Comparison of ENCODE assay signal across 31 cellular contexts in the genomic region with DNA sequence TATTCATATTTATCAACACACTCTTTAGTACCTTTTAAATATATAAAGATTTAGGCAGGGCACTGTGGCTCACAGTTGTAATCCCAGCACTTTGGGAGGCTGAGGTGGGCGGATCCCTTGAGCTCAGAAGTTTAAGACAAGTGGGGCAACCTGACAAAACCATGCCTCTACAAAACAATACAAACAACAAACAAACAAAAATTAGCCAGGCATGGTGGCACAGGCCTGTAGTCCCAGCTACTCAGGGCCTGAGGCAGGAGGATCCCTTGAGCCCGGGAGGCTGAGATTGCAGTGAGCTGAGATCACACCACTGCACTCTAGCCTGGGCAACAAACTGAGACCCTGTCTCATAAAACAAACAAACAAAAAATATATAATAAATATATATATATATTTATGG.
"Had no signal": no experiment of that assay in that cellular context is flagged by ENCODE, and none has a peak within 500 bp of the region (broad histone marks: within the 10 kb centered on the region; RNA-seq: fewer than 3 reads in every experiment).

No MANE protein-coding gene starts in this region.

- H3K4me3 ChIP-seq: adrenal gland, body of pancreas, esophagus muscularis mucosa, gastrocnemius medialis, heart left ventricle had no signal

- H3K4me3 Mint-ChIP-seq: activated B cell treated with CpG ODN at 0.5 μM for 24 hours; activated CD8-positive, alpha-beta T cell treated with anti-CD3 and anti-CD28 coated beads for 36 hours; activated naive CD4-positive, alpha-beta T cell treated with anti-CD3 and anti-CD28 coated beads for 36 hours; activated naive CD4-positive, alpha-beta T cell treated with anti-CD3 and anti-CD28 coated beads, Interleukin-2, amount 50 U/mL, for 24 hours; activated naive CD8-positive, alpha-beta T cell treated with anti-CD3 and anti-CD28 coated beads for 36 hours; activated naive CD8-positive, alpha-beta T cell treated with anti-CD3 and anti-CD28 coated beads, Interleukin-2, amount 50 U/mL, for 24 hours; activated T-cell treated with anti-CD3 and anti-CD28 coated beads, Interleukin-2, amount 50 U/mL, for 4 hours; activated T-helper 17 cell treated with anti-CD3 and anti-CD28 coated beads, Interleukin-2, amount 50 U/mL, for 72 hours; effector memory CD8-positive, alpha-beta T cell had no signal

- ATAC-seq: activated CD4-positive, CD25-positive, alpha-beta regulatory T cell treated with anti-CD3 and anti-CD28 coated beads, Interleukin-2, amount 50 U/mL, for 24 hours; activated CD8-positive, alpha-beta T cell treated with anti-CD3 and anti-CD28 coated beads for 36 hours; activated naive CD8-positive, alpha-beta T cell treated with anti-CD3 and anti-CD28 coated beads, Interleukin-2, amount 50 U/mL, for 24 hours; activated T-cell treated with anti-CD3 and anti-CD28 coated beads, Interleukin-2, amount 50 U/mL, for 4 hours; activated T-helper 17 cell treated with anti-CD3 and anti-CD28 coated beads, Interleukin-2, amount 50 U/mL, for 72 hours; body of pancreas; effector memory CD8-positive, alpha-beta T cell; foreskin keratinocyte; gastrocnemius medialis; heart left ventricle had no signal

- H3K27ac ChIP-seq: adrenal gland, body of pancreas, esophagus muscularis mucosa, foreskin keratinocyte, gastrocnemius medialis, heart left ventricle, VCaP had no signal

- H3K27ac Mint-ChIP-seq: activated B cell treated with CpG ODN at 0.5 μM for 24 hours; activated CD8-positive, alpha-beta T cell treated with anti-CD3 and anti-CD28 coated beads for 36 hours; activated naive CD4-positive, alpha-beta T cell treated with anti-CD3 and anti-CD28 coated beads for 36 hours; activated naive CD4-positive, alpha-beta T cell treated with anti-CD3 and anti-CD28 coated beads, Interleukin-2, amount 50 U/mL, for 24 hours; activated naive CD8-positive, alpha-beta T cell treated with anti-CD3 and anti-CD28 coated beads for 36 hours; activated naive CD8-positive, alpha-beta T cell treated with anti-CD3 and anti-CD28 coated beads, Interleukin-2, amount 50 U/mL, for 24 hours; activated T-helper 17 cell treated with anti-CD3 and anti-CD28 coated beads, Interleukin-2, amount 50 U/mL, for 72 hours; effector memory CD8-positive, alpha-beta T cell had no signal

- H3K36me3 ChIP-seq: adrenal gland, esophagus muscularis mucosa, gastrocnemius medialis, heart left ventricle had no signal

- H3K27me3 Mint-ChIP-seq: activated B cell treated with CpG ODN at 0.5 μM for 24 hours; activated CD8-positive, alpha-beta T cell treated with anti-CD3 and anti-CD28 coated beads for 36 hours; activated naive CD4-positive, alpha-beta T cell treated with anti-CD3 and anti-CD28 coated beads, Interleukin-2, amount 50 U/mL, for 24 hours; activated naive CD8-positive, alpha-beta T cell treated with anti-CD3 and anti-CD28 coated beads for 36 hours; activated naive CD8-positive, alpha-beta T cell treated with anti-CD3 and anti-CD28 coated beads, Interleukin-2, amount 50 U/mL, for 24 hours; activated T-helper 17 cell treated with anti-CD3 and anti-CD28 coated beads, Interleukin-2, amount 50 U/mL, for 72 hours; effector memory CD8-positive, alpha-beta T cell had no signal

- DNase-seq: activated B cell treated with CpG ODN at 0.5 μM for 24 hours; activated CD4-positive, alpha-beta T cell treated with anti-CD3 and anti-CD28 coated beads for 48 hours; activated CD4-positive, alpha-beta T cell treated with anti-CD3 and anti-CD28 coated beads, Interleukin-2, amount 50 U/mL, for 1 hour; activated CD4-positive, alpha-beta T cell treated with anti-CD3 and anti-CD28 coated beads, Interleukin-2, amount 50 U/mL, for 48 hours; activated CD8-positive, alpha-beta memory T cell treated with anti-CD3 and anti-CD28 coated beads for 24 hours; activated CD8-positive, alpha-beta T cell treated with anti-CD3 and anti-CD28 coated beads for 36 hours; activated effector memory CD4-positive, alpha-beta T cell treated with Interleukin-2 at 50 U/mL for 16 hours; activated gamma-delta T cell treated with Interleukin-2 at 50 U/mL for 16 hours; activated naive CD4-positive, alpha-beta T cell treated with anti-CD3 and anti-CD28 coated beads for 36 hours; activated naive CD8-positive, alpha-beta T cell treated with anti-CD3 and anti-CD28 coated beads for 36 hours; activated naive CD8-positive, alpha-beta T cell treated with anti-CD3 and anti-CD28 coated beads, Interleukin-2, amount 50 U/mL, for 24 hours; activated T-cell treated with anti-CD3 and anti-CD28 coated beads, Interleukin-2, amount 50 U/mL, for 4 hours; adrenal gland; amygdala; body of pancreas; caudate nucleus; cortex of kidney; dermis blood vessel endothelial cell; effector CD4-positive, alpha-beta T cell; effector memory CD8-positive, alpha-beta T cell; erythroblast; foreskin keratinocyte; gastrocnemius medialis; glutamatergic neuron; heart left ventricle; T-helper 2 cell had no signal

- H3K36me3 Mint-ChIP-seq: activated naive CD4-positive, alpha-beta T cell treated with anti-CD3 and anti-CD28 coated beads, Interleukin-2, amount 50 U/mL, for 24 hours; activated naive CD8-positive, alpha-beta T cell treated with anti-CD3 and anti-CD28 coated beads for 36 hours had no signal

- H3K4me1 Mint-ChIP-seq: activated B cell treated with CpG ODN at 0.5 μM for 24 hours; activated naive CD4-positive, alpha-beta T cell treated with anti-CD3 and anti-CD28 coated beads, Interleukin-2, amount 50 U/mL, for 24 hours; activated naive CD8-positive, alpha-beta T cell treated with anti-CD3 and anti-CD28 coated beads for 36 hours; activated naive CD8-positive, alpha-beta T cell treated with anti-CD3 and anti-CD28 coated beads, Interleukin-2, amount 50 U/mL, for 24 hours; activated T-helper 17 cell treated with anti-CD3 and anti-CD28 coated beads, Interleukin-2, amount 50 U/mL, for 72 hours had no signal

- H3K4me1 ChIP-seq: adrenal gland, body of pancreas, foreskin keratinocyte, gastrocnemius medialis, heart left ventricle had no signal

- H3K9me3 Mint-ChIP-seq: activated naive CD8-positive, alpha-beta T cell treated with anti-CD3 and anti-CD28 coated beads for 36 hours had no signal

- H3K27me3 ChIP-seq: adrenal gland, body of pancreas, esophagus muscularis mucosa, foreskin keratinocyte, gastrocnemius medialis, heart left ventricle had no signal

- H3K9me3 ChIP-seq: body of pancreas, esophagus muscularis mucosa, gastrocnemius medialis, heart left ventricle had no signal
